ENCODE assay signal across 23 cellular contexts in the genomic region with DNA sequence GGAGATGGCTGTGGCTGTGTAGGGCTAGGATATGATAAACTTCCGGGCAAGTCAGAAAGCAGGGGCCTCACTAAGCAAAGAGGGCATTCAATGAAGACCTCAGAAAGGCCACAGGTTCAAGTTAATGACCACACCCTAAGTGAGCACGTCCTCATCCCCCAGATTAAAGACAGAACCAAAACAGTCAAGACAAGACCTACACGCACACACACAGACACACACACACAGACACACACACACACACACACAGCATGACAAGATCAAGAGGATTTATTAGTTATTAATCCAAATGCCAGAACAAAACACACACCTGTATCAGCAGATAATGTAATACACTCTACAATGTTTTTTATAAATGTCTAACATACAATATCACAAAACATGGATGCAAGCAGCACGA.
A peak's percentile ranks its signal among the peaks of the same experiment; 100 is the strongest.
DNase-seq lines count a peak whose midpoint lies in the region; ATAC-seq and TF ChIP-seq lines count a peak whose summit lies in the region.
"Had no signal": no experiment of that assay in that cellular context is flagged by ENCODE, and none has a peak within 500 bp of the region (broad histone marks: within the 10 kb centered on the region; RNA-seq: fewer than 3 reads in every experiment).

No MANE protein-coding gene starts in this region.

- H3K36me3 ChIP-seq in OCI-LY7 (ENCODE audit: insufficient read depth, low read length), result no peaks in the 10 kb centered on the region
- H3K36me3 ChIP-seq in Peyer's patch, result no peaks in the 10 kb centered on the region
- H3K36me3 ChIP-seq: BE2C, BLaER1 had no signal

- H4K20me1 ChIP-seq in OCI-LY7 (ENCODE audit: insufficient read depth, low read length), result no peaks in the 10 kb centered on the region
- H4K20me1 ChIP-seq: BLaER1 had no signal

- intact Hi-C loops in OCI-LY7 (cut with micrococcal nuclease; ENCODE audit: unreplicated experiment), result loop anchor here (10.0 kb wide), 1 partner anchor 1076 kb away; no protein-coding TSS in a partner anchor
- intact Hi-C loops in natural killer cell (cut with micrococcal nuclease), result no loop called here

- no TSS peak for BruUV-seq in OCI-LY7 (replicated peaks; lab: Mats Ljungman, UMichigan)

- H3K4me2 ChIP-seq in OCI-LY7 (ENCODE audit: low read length), result no peak overlapping the region
- H3K4me2 ChIP-seq: BLaER1 had no signal

- H3K9me3 ChIP-seq in OCI-LY7 (ENCODE audit: low read length) (no peaks in the 10 kb centered on the region), Peyer's patch (no peaks in the 10 kb centered on the region)
- H3K9me3 ChIP-seq: BE2C, BLaER1 had no signal

- CTCF ChIA-PET in OCI-LY7 (lab: Charles Lee; ENCODE audit: unreplicated experiment), result no interaction called here

- H3K27ac ChIP-seq in OCI-LY7 (ENCODE audit: low read depth, low read length, poor library complexity, severe bottlenecking) (peak overlapping the region; percentile 10), Peyer's patch (no peak overlapping the region)
- H3K27ac ChIP-seq: BLaER1 had no signal

- DNase-seq in OCI-LY7 (ENCODE audit: low spot score) (no peak), natural killer cell (no peak), Peyer's patch (no peak), NK-92 (lab: John Stamatoyannopoulos, UW; ENCODE audit: unreplicated experiment) (no peak)
- DNase-seq: 8988T; ACHN; BE2C; C1 segment of cervical spinal cord; CD4-positive, alpha-beta memory T cell; CD4-positive, CD25-positive, alpha-beta regulatory T cell; CD8-positive, alpha-beta memory T cell; COR-L47; DMS 273 treated with DMSO at 0.1 percent for 48 hours; DMS153; DMS53; DMS79; DND-41; EL; GDM1 had no signal

- POLR2A ChIA-PET in OCI-LY7 (lab: Charles Lee), result interaction anchor here (0.6 to 1.6 kb wide), 2 partner anchors 10 to 22 kb away, joined by 4 read pairs; no protein-coding TSS in a partner anchor

- peak overlapping the region; percentile 58; the same call in 1 of the 2 replicates for H2AFZ ChIP-seq in OCI-LY7 (ENCODE audit: low read length)

- H3K9me2 ChIP-seq in OCI-LY7 (ENCODE audit: insufficient read depth, low read length), result no peaks in the 10 kb centered on the region

- H3K4me3 ChIP-seq in OCI-LY7 (ENCODE audit: low read depth, low read length, poor library complexity, severe bottlenecking) (no peak overlapping the region), Peyer's patch (no peak overlapping the region)
- H3K4me3 ChIP-seq: BLaER1, GM12878 had no signal

- H3K79me2 ChIP-seq in OCI-LY7 (ENCODE audit: insufficient read depth, low read depth, low read length), result no peaks in the 10 kb centered on the region

- no peak for TF ChIP-seq CTCF in OCI-LY7 (conservative IDR thresholded peaks at IDR 0.05; ENCODE audit: low read length)
- no peak for TF ChIP-seq CTCF in natural killer cell (IDR thresholded peaks at IDR 0.05)
- no peak for TF ChIP-seq CTCF in Peyer's patch (IDR thresholded peaks at IDR 0.05)

- no peak overlapping the region for H3K27ac Mint-ChIP-seq in stimulated activated memory B cell treated with anti-CD40 and anti-IgM and Interleukin-4, amounts not matched to agents 10 μg/mL and 1 μg/mL and 100 μg/mL, for 72 hours
- no peak overlapping the region for H3K27ac Mint-ChIP-seq in natural killer cell
- H3K27ac Mint-ChIP-seq: CD14-positive monocyte; CD4-positive, alpha-beta memory T cell; CD4-positive, CD25-positive, alpha-beta regulatory T cell; CD8-positive, alpha-beta memory T cell had no signal

- H3K4me1 Mint-ChIP-seq in stimulated activated memory B cell treated with anti-CD40 and anti-IgM and Interleukin-4, amounts not matched to agents 10 μg/mL and 1 μg/mL and 100 μg/mL, for 72 hours, result no peaks in the 10 kb centered on the region
- H3K4me1 Mint-ChIP-seq in natural killer cell, result no peaks in the 10 kb centered on the region
- H3K4me1 Mint-ChIP-seq: CD14-positive monocyte; CD4-positive, alpha-beta memory T cell; CD4-positive, CD25-positive, alpha-beta regulatory T cell; CD8-positive, alpha-beta memory T cell had no signal

- H3K4me1 ChIP-seq in OCI-LY7 (ENCODE audit: insufficient read depth, low read length, poor library complexity, severe bottlenecking) (peaks cover 58% of the 10 kb centered on the region), Peyer's patch (no peaks in the 10 kb centered on the region)
- H3K4me1 ChIP-seq: BE2C, BLaER1 had no signal

- H3K4me3 Mint-ChIP-seq in stimulated activated memory B cell treated with anti-CD40 and anti-IgM and Interleukin-4, amounts not matched to agents 10 μg/mL and 1 μg/mL and 100 μg/mL, for 72 hours, result no peak overlapping the region
- H3K4me3 Mint-ChIP-seq in natural killer cell, result no peak overlapping the region
- H3K4me3 Mint-ChIP-seq: CD14-positive monocyte; CD4-positive, alpha-beta memory T cell; CD4-positive, CD25-positive, alpha-beta regulatory T cell; CD8-positive, alpha-beta memory T cell had no signal

- TF ChIP-seq POLR2A in Peyer's patch (IDR thresholded peaks at IDR 0.05), result no peak

- H3K9me3 Mint-ChIP-seq in stimulated activated memory B cell treated with anti-CD40 and anti-IgM and Interleukin-4, amounts not matched to agents 10 μg/mL and 1 μg/mL and 100 μg/mL, for 72 hours, result no peaks in the 10 kb centered on the region
- H3K9me3 Mint-ChIP-seq in natural killer cell, result peaks cover 4% of the 10 kb centered on the region in 2 donors
- H3K9me3 Mint-ChIP-seq: CD14-positive monocyte had no signal

- ATAC-seq in stimulated activated memory B cell treated with anti-CD40 and anti-IgM and Interleukin-4, amounts not matched to agents 10 μg/mL and 1 μg/mL and 100 μg/mL, for 72 hours, result peak; percentile 20
- ATAC-seq in natural killer cell, result no peak
- ATAC-seq: GM12878 had no signal

- no peaks in the 10 kb centered on the region for H3K27me3 ChIP-seq in Peyer's patch
- H3K27me3 ChIP-seq: BE2C, BLaER1 had no signal

- no peaks in the 10 kb centered on the region for H3K27me3 Mint-ChIP-seq in stimulated activated memory B cell treated with anti-CD40 and anti-IgM and Interleukin-4, amounts not matched to agents 10 μg/mL and 1 μg/mL and 100 μg/mL, for 72 hours
- H3K27me3 Mint-ChIP-seq in natural killer cell (ENCODE audit: low read depth in 2 of 2), result no peaks in the 10 kb centered on the region
- H3K27me3 Mint-ChIP-seq: CD4-positive, CD25-positive, alpha-beta regulatory T cell; CD8-positive, alpha-beta memory T cell had no signal

- no peaks in the 10 kb centered on the region for H3K36me3 Mint-ChIP-seq in stimulated activated memory B cell treated with anti-CD40 and anti-IgM and Interleukin-4, amounts not matched to agents 10 μg/mL and 1 μg/mL and 100 μg/mL, for 72 hours
- no peaks in the 10 kb centered on the region for H3K36me3 Mint-ChIP-seq in natural killer cell
- H3K36me3 Mint-ChIP-seq: CD14-positive monocyte; CD4-positive, alpha-beta memory T cell; CD4-positive, CD25-positive, alpha-beta regulatory T cell; CD8-positive, alpha-beta memory T cell had no signal
